Comparison of ENCODE assay signal across 8 cellular contexts in the genomic region with DNA sequence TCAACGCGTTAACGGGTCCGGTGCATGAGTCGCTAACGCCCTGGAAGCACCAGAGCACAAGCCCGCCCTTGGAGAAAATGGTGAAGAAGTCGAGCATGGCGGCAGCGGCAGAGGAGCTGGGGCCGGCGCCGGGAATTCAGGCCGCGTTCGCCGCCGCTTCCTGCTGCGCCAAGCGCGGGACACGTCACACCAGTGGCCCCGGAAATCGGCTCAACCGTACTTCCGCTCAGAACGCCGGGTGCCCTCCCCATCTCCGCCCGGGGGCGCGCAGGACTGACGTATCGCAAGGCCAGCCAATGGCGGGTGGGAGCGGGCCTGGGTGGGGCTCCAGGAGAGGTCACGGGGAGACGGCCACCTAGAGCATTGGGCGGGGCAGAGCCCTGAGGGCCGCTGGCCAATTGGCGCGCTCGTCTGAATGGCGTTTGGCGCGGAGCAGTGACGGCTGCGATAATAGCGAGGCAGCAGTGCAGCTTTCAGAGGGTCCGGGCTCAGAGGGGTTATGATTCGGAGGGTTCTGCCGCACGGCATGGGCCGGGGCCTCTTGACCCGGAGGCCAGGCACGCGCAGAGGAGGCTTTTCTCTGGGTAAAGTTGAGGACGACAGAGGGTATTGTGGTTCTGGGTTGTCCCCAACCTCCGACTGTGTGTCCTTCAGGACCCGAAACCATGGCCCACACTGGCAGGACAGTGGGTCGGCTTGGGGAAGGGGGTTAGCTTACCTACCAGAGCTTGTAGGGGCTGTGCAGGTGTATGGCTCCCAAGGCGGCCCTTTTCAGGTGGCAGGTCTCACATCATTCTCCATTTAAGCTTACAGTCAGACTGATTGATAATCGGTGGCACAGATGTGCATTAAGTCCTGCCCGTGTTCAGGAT. TPM values are rescaled to one million over a fixed set of nuclear protein-coding genes. Genes with fewer than 3 reads are reported as not detected.
DNase-seq lines count a peak whose midpoint lies in the region; ATAC-seq, FAIRE-seq and TF ChIP-seq lines count a peak whose summit lies in the region.

A gene (plus strand): TSS at position 447 of the 872 bp plus-strand sequence. CDS start 53 bp downstream, at position 500.
A gene with protein sequence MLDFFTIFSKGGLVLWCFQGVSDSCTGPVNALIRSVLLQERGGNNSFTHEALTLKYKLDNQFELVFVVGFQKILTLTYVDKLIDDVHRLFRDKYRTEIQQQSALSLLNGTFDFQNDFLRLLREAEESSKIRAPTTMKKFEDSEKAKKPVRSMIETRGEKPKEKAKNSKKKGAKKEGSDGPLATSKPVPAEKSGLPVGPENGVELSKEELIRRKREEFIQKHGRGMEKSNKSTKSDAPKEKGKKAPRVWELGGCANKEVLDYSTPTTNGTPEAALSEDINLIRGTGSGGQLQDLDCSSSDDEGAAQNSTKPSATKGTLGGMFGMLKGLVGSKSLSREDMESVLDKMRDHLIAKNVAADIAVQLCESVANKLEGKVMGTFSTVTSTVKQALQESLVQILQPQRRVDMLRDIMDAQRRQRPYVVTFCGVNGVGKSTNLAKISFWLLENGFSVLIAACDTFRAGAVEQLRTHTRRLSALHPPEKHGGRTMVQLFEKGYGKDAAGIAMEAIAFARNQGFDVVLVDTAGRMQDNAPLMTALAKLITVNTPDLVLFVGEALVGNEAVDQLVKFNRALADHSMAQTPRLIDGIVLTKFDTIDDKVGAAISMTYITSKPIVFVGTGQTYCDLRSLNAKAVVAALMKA (minus strand): TSS at position 188 of the 872 bp plus-strand sequence. CDS start 91 bp downstream, at position 97.

- TF ChIP-seq POLR2A in GM12892 (IDR thresholded peaks at IDR 0.05; ENCODE audit: low read depth, low read length) = peak; percentile 85; the same call in 1 of the 2 replicates
- peak; percentile 78 to 85 for TF ChIP-seq POLR2A in adrenal gland (IDR thresholded peaks at IDR 0.05)

- H3K9me3 Mint-ChIP-seq in type B pancreatic cell = no peaks in the 10 kb centered on the region

- peaks cover 26% of the 10 kb centered on the region for H3K4me1 Mint-ChIP-seq in type B pancreatic cell (ENCODE audit: unreplicated experiment)

- peak within 1 kb of the TSS; percentile 98 for H3K27ac Mint-ChIP-seq in type B pancreatic cell

- peaks cover 0 to 42% of the 10 kb centered on the region in 2 donors for H3K36me3 ChIP-seq in adrenal gland (replicated peaks in 1 of 2)

- ATAC-seq in HG02852 (IDR thresholded peaks at IDR 0.05; ENCODE audit: unreplicated experiment) = peak; percentile 99

- DNase-seq in GM12892 (ENCODE audit: insufficient read length) = peak; percentile 100
- peak; percentile 99 for DNase-seq in NCI-H146 (lab: John Stamatoyannopoulos, UW)
- DNase-seq in T-helper 1 cell = peak; percentile 99 to 100 (median 100)
- DNase-seq in adrenal gland = peak; percentile 100
- peak; percentile 100 for DNase-seq in cardiac septum (ENCODE audit: low spot score)
- peak; percentile 98 for DNase-seq in pons (ENCODE audit: low spot score)
- DNase-seq in type B pancreatic cell (ENCODE audit: extremely low spot score, unreplicated experiment) = peak; percentile 100

- H3K36me3 Mint-ChIP-seq in type B pancreatic cell = peaks cover 13% of the 10 kb centered on the region

- H3K27ac ChIP-seq in adrenal gland = peak within 1 kb of the TSS in 4 of 5 donors; percentile 71 to 97 (median 87)

- H3K27me3 Mint-ChIP-seq in type B pancreatic cell = no peaks in the 10 kb centered on the region

- TF ChIP-seq CTCF in adrenal gland (IDR thresholded peaks at IDR 0.05) (no peak), type B pancreatic cell (conservative IDR thresholded peaks at IDR 0.05) (no peak)

- no peaks in the 10 kb centered on the region for H3K27me3 ChIP-seq in adrenal gland

- intact Hi-C loops in adrenal gland (cut with DNase I) = loop anchor here (5.0 to 10.0 kb wide), 2 partner anchors 54 to 57 kb away; a partner anchor contains a TSS
- intact Hi-C loops in cardiac septum (cut with DNase I) = loop anchor here (1.0 to 10.0 kb wide), 3 partner anchors 58 to 344 kb away; a partner anchor contains a TSS

- H3K9me3 ChIP-seq in adrenal gland (replicated peaks in 1 of 3) = no peaks in the 10 kb centered on the region

- WGBS in adrenal gland, 4 donors = 0 to 3% (median 1%) methylated on average over 5 to 64 of the region's 64 CpGs

- FAIRE-seq in GM12892 (lab: Jason Lieb, UNC) = peak; percentile 100

- peak within 1 kb of the TSS; percentile 97 for H3K4me3 Mint-ChIP-seq in type B pancreatic cell

- H3K4me1 ChIP-seq in adrenal gland (replicated peaks in 1 of 2) = peaks cover 13 to 21% of the 10 kb centered on the region in 2 donors

- H3K4me3 ChIP-seq in adrenal gland = peak within 1 kb of the TSS; percentile 35 to 94 (median 82)

RNA-seq across cellular contexts. Expression of the first gene that starts in this region (rescaled TPM):
- polyA plus RNA-seq in GM12892 (2012; ENCODE audit: missing spikeins) = 30.1 TPM
- total RNA-seq in adrenal gland = 10 to 100 TPM in 7 of 8 donors, 1 to 10 TPM in 1; 7.2 to 33.0 (median 26.8) TPM
- 10 to 100 TPM; 31.3 to 55.3 (median 43.9) TPM for polyA plus RNA-seq in adrenal gland
- total RNA-seq in cardiac septum = 23.0 TPM
- 32.5 and 49.6 TPM in 2 replicates for total RNA-seq in type B pancreatic cell (ENCODE audit: low replicate concordance)

RNA-seq across cellular contexts. Expression of the second gene that starts in this region (rescaled TPM):
- polyA plus RNA-seq in GM12892 (2012; ENCODE audit: missing spikeins) = 74.4 TPM
- total RNA-seq in adrenal gland (100 to 1,000 TPM in 6 of 8 donors, 10 to 100 TPM in 2; 80.5 to 194 (median 116) TPM), cardiac septum (77.4 TPM), type B pancreatic cell (ENCODE audit: low replicate concordance) (76.6 and 105 TPM in 2 replicates)
- polyA plus RNA-seq in adrenal gland = 100 to 1,000 TPM in 1 of 3 donors, 10 to 100 TPM in 2; 61.5 to 194 (median 88.2) TPM

Comparison
In these comparisons a context has a peak if more than half of its experiments do, and no peak if none do; other contexts are left out.
1. Peak in every context shown above with its lines: DNase-seq, ATAC-seq, H3K4me3 ChIP-seq and H3K27ac ChIP-seq.